9 cellular contexts compared by ENCODE assay signal in the genomic region with DNA sequence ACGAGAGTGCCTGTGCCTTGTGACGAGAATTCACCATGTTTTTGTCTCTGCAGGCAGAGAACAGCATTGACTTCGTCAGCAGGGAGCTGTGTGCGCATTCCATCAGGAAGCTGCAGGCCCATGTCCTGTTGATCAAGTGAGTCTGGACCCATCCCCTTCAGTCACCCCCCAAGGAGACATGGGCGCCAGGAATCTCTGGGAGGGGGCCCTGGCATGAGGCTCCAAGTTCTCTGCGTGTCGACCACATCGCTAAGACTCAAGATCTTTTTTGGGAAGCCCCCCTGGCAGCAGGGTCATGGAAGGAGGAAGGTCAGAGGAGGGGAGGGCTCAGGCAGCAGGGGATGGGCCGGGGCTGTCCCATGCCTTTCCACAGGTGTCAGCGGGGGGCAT. TPM values are rescaled to one million over a fixed set of nuclear protein-coding genes. Genes with fewer than 3 reads are reported as not detected.
DNase-seq lines count a peak whose midpoint lies in the region; ATAC-seq, FAIRE-seq and TF ChIP-seq lines count a peak whose summit lies in the region.
"Not testable (repeated sequence)": the region's sequence is repeated elsewhere in the genome, so short reads cannot be mapped to it uniquely, and the experiment has no call there.
"Had no signal": no experiment of that assay in that cellular context is flagged by ENCODE, and none has a peak within 500 bp of the region (broad histone marks: within the 10 kb centered on the region; RNA-seq: fewer than 3 reads in every experiment).

No MANE protein-coding gene starts in this region.

- not testable (repeated sequence) for H3K4me1 ChIP-seq in HCT116 (ENCODE audit: control insufficient read depth in 1 of 2, insufficient read depth in 2 of 2, low read length in 2 of 2); PC-9 (replicated peaks; ENCODE audit: insufficient read depth); neural progenitor cell
- H3K4me1 ChIP-seq in K562 (replicated peaks in 1 of 2; ENCODE audit: control insufficient read depth in 2 of 2, insufficient read depth in 2 of 2, low read length in 2 of 2) = peaks cover 0 to 12% of the 10 kb centered on the region in 2 experiments; a peak in 2 of 5 replicates

- not testable (repeated sequence) for TF ChIP-seq CTCF in Calu3 (IDR thresholded peaks at IDR 0.05; ENCODE audit: unreplicated experiment); HCT116 (IDR thresholded peaks at IDR 0.05 in 2 of 3, conservative IDR thresholded peaks at IDR 0.05 in 1 of 3; ENCODE audit: borderline replicate concordance in 1 of 3, insufficient read depth in 1 of 3, low read depth in 2 of 3, low read length in 2 of 3); PC-9 (conservative IDR thresholded peaks at IDR 0.05); K562 (IDR thresholded peaks at IDR 0.05 in 2 of 3, conservative IDR thresholded peaks at IDR 0.05 in 1 of 3; ENCODE audit: insufficient read depth in 2 of 3, low read depth in 1 of 3, low read length in 3 of 3); neural progenitor cell (IDR thresholded peaks at IDR 0.05)

- H3F3A ChIP-seq in PC-9 (ENCODE audit: insufficient read depth, low read depth) = peaks cover 19% of the 10 kb centered on the region; the same call in 1 of the 2 replicates
- H3F3A ChIP-seq in neural progenitor cell (ENCODE audit: low read depth) = peaks cover 23% of the 10 kb centered on the region

- TF ChIP-seq EP300 in K562 (IDR thresholded peaks at IDR 0.05; ENCODE audit: low read length) = not testable (repeated sequence)

- not testable (repeated sequence) for BruUV-seq in Calu3 (replicated peaks; lab: Mats Ljungman, UMichigan); HCT116 (replicated peaks; lab: Mats Ljungman, UMichigan); K562 (replicated peaks; lab: Mats Ljungman, UMichigan)
- TSS peak; percentile 7 for BruUV-seq in PC-9 (replicated peaks; lab: Mats Ljungman, UMichigan)

- H3K9me2 ChIP-seq in HCT116 (ENCODE audit: insufficient read depth); PC-9 (ENCODE audit: insufficient read depth): not testable (repeated sequence)

- not testable (repeated sequence) for H3K4me3 Mint-ChIP-seq in Calu3 (ENCODE audit: low read depth, unreplicated experiment); neural progenitor cell

- in situ Hi-C loops in K562 (cut with MboI) = not testable (repeated sequence)

- not testable (repeated sequence) for H3K27ac ChIP-seq in HCT116 (ENCODE audit: low read depth, low read length); PC-9; K562 (ENCODE audit: extremely low read depth, low read depth, low read length); neural progenitor cell

- not testable (repeated sequence) for H4K20me1 ChIP-seq in HCT116 (ENCODE audit: insufficient read depth); PC-9 (ENCODE audit: insufficient read depth); K562 (replicated peaks; ENCODE audit: control insufficient read depth, insufficient read depth, low read length); neural progenitor cell (ENCODE audit: low read depth)

- POLR2A ChIA-PET in HCT116 (lab: Charles Lee); PC-9 (lab: Charles Lee; ENCODE audit: unreplicated experiment); K562 (lab: Yijun Ruan, JAX): not testable (repeated sequence)

- not testable (repeated sequence) for TF ChIP-seq POLR2A in HCT116 (IDR thresholded peaks at IDR 0.05; ENCODE audit: borderline replicate concordance, extremely low read depth, insufficient read depth, insufficient read length); K562 (conservative IDR thresholded peaks at IDR 0.05)
- peak; percentile 35 for TF ChIP-seq POLR2A in erythroblast (IDR thresholded peaks at IDR 0.05; ENCODE audit: low read length)

- CTCF ChIA-PET in Calu3 (lab: Charles Lee); HCT116 (lab: Charles Lee); PC-9 (lab: Charles Lee); K562 (lab: Yijun Ruan, JAX; ENCODE audit: low intra/inter-chr PET ratio): not testable (repeated sequence)

- H3K27ac Mint-ChIP-seq in Calu3 (ENCODE audit: unreplicated experiment) (peak overlapping the region; percentile 36), neural progenitor cell (peak overlapping the region; percentile 42)

- not testable (repeated sequence) for H3K9me3 ChIP-seq in HCT116 (ENCODE audit: control insufficient read depth in 1 of 2, insufficient read depth in 1 of 2, low read depth in 1 of 2, low read length in 2 of 2); PC-9 (ENCODE audit: insufficient read depth, low read depth); K562 (replicated peaks; ENCODE audit: control insufficient read depth, insufficient read depth, low read depth, low read length); neural progenitor cell (ENCODE audit: low read depth)

- RAD21 ChIA-PET in HCT116 (lab: Charles Lee; ENCODE audit: low non-redundant PET in 1 of 2, low total read pairs in 2 of 2, uncharacterized antibody in 2 of 2, unreplicated experiment in 2 of 2) = not testable (repeated sequence)

- not testable (repeated sequence) for DNase-seq in Calu3; HCT116 (ENCODE audit: low read depth, low spot score); PC-9; K562 (ENCODE audit: extremely low read depth in 1 of 4, low spot score in 3 of 4); erythroblast (lab: John Stamatoyannopoulos, UW); neural progenitor cell (ENCODE audit: low spot score)
- peak; percentile 63 for DNase-seq in activated CD8-positive, alpha-beta memory T cell treated with anti-CD3 and anti-CD28 coated beads for 24 hours

- H3K79me2 ChIP-seq in HCT116 (ENCODE audit: insufficient read depth, low read length); PC-9 (ENCODE audit: low read depth); K562 (ENCODE audit: control insufficient read depth, insufficient read depth, low read length); neural progenitor cell (ENCODE audit: low read depth): not testable (repeated sequence)

- H2AFZ ChIP-seq in HCT116 (ENCODE audit: low read depth, low read length, poor library complexity, severe bottlenecking); PC-9; K562 (ENCODE audit: low read depth, low read length); neural progenitor cell (replicated peaks): not testable (repeated sequence)

- not testable (repeated sequence) for H3K4me2 ChIP-seq in HCT116 (ENCODE audit: low read length); PC-9; K562 (ENCODE audit: insufficient read depth, low read length); neural progenitor cell

- peaks cover 26% of the 10 kb centered on the region for H3K36me3 Mint-ChIP-seq in Calu3 (ENCODE audit: insufficient read depth, unreplicated experiment)
- not testable (repeated sequence) for H3K36me3 Mint-ChIP-seq in neural progenitor cell

- peak; percentile 10; the same call in 1 of the 2 replicates for ATAC-seq in HCT116
- ATAC-seq in K562 = not testable (repeated sequence)

- intact Hi-C loops in Calu3 (cut with micrococcal nuclease; ENCODE audit: unreplicated experiment); HCT116 (cut with micrococcal nuclease); PC-9 (cut with micrococcal nuclease; ENCODE audit: unreplicated experiment); K562 (cut with micrococcal nuclease): not testable (repeated sequence)

- FAIRE-seq in K562 (lab: Jason Lieb, UNC) = peak; percentile 19

- not testable (repeated sequence) for H3K36me3 ChIP-seq in HCT116 (ENCODE audit: control insufficient read depth in 1 of 2, insufficient read depth in 2 of 2, low read length in 2 of 2); PC-9 (ENCODE audit: low read depth); neural progenitor cell
- peaks cover 16% of the 10 kb centered on the region; the same call in 1 of the 3 replicates for H3K36me3 ChIP-seq in K562 (ENCODE audit: control insufficient read depth, insufficient read depth, low read length)

- TF ChIP-seq RAD21 in HCT116 (IDR thresholded peaks at IDR 0.05; ENCODE audit: low read depth); K562 (CRISPR knock-in tag; conservative IDR thresholded peaks at IDR 0.05 in 1 of 2, IDR thresholded peaks at IDR 0.05 in 1 of 2): not testable (repeated sequence)

- H3K9me3 Mint-ChIP-seq in Calu3 (ENCODE audit: low read depth, unreplicated experiment); neural progenitor cell: not testable (repeated sequence)

- H3K27me3 Mint-ChIP-seq in Calu3 (ENCODE audit: unreplicated experiment); neural progenitor cell (ENCODE audit: insufficient read depth, low read depth): not testable (repeated sequence)

- H3K4me3 ChIP-seq in HCT116 (replicated peaks in 1 of 2; ENCODE audit: low read depth in 1 of 2, low read length in 2 of 2); PC-9; K562; neural progenitor cell: not testable (repeated sequence)

- not testable (repeated sequence) for H3K4me1 Mint-ChIP-seq in Calu3 (ENCODE audit: low read depth, unreplicated experiment); neural progenitor cell

- WGBS in K562 (ENCODE audit: insufficient coverage, low coverage, missing lambda C conversion rate) = 100% methylated on average over 2 of the region's 10 CpGs

- H3K27me3 ChIP-seq in HCT116 (ENCODE audit: insufficient read depth, low read length); PC-9 (ENCODE audit: insufficient read depth, low read depth); K562 (ENCODE audit: control insufficient read depth in 2 of 2, insufficient read depth in 2 of 2, low read length in 2 of 2); neural progenitor cell: not testable (repeated sequence)

- not testable (repeated sequence) for H3K9me1 ChIP-seq in K562 (ENCODE audit: control insufficient read depth, insufficient read depth, low read length)

- not testable (repeated sequence) for H3K9ac ChIP-seq in HCT116 (ENCODE audit: low read length); K562 (ENCODE audit: insufficient read depth in 1 of 2, low read depth in 2 of 2, low read length in 2 of 2); neural progenitor cell

RNA-seq across cellular contexts. Expression of gene RRP7A, which starts 10.6 kb away (rescaled TPM):
- 64.7 and 71.4 TPM in 2 replicates for total RNA-seq in Calu3 (2022)
- total RNA-seq in HCT116 (2021; ENCODE audit: unreplicated experiment) = 50.8 TPM
- polyA plus RNA-seq in HCT116 (2012) = 18.5 and 22.4 TPM in 2 replicates
- total RNA-seq in PC-9 (2021) = 52.7 and 56.6 TPM in 2 replicates
- 17.1 and 44.0 TPM in 2 replicates for total RNA-seq in K562 (2011; cell fraction: chromatin; rRNA removed; ENCODE audit: low replicate concordance)
- total RNA-seq in K562 (2011; cell fraction: nucleolus; rRNA removed) = 34.3 and 41.7 TPM in 2 replicates
- total RNA-seq in K562 (2011; cell fraction: nucleoplasm; rRNA removed) = 23.6 and 25.4 TPM in 2 replicates
- total RNA-seq in K562 (2014; rRNA removed) = 42.3 and 48.9 TPM in 2 replicates
- total RNA-seq in K562 (2014; rRNA removed; fragmentation: Illumina TruSeq; extraction: Trizol) = 29.7 and 34.6 TPM in 2 replicates
- 39.7 and 40.3 TPM in 2 replicates for total RNA-seq in K562 (2015; rRNA removed; fragmentation: Illumina TruSeq; extraction: Trizol)
- total RNA-seq in K562 (2021) = 74.1 and 82.6 TPM in 2 replicates
- polyA plus RNA-seq in K562 (2011; rRNA removed) = 28.3 and 39.3 TPM in 2 replicates
- 23.0 and 37.5 TPM in 2 replicates for polyA plus RNA-seq in K562 (2011; cell fraction: cytosol; rRNA removed)
- 14.2 and 22.3 TPM in 2 replicates for polyA plus RNA-seq in K562 (2011; cell fraction: nucleus; rRNA removed)
- polyA plus RNA-seq in K562 (2012) = 23.0 and 42.9 TPM in 2 replicates
- polyA plus RNA-seq in K562 (2014; fragmentation: Illumina TruSeq; extraction: Trizol) = 51.9 and 69.1 TPM in 2 replicates
- 10 to 100 TPM in 1 of 2 experiments, 1 to 10 TPM in 1; 3.4 to 12.9 TPM for polyA plus RNA-seq in K562 (2014; fragmentation: Nextera tagmentation; extraction: Ambion mirVana)
- 45.8 and 47.0 TPM in 2 replicates for polyA plus RNA-seq in K562 (2014; rRNA removed)
- 13.4 and 13.8 TPM in 2 replicates for polyA minus RNA-seq in K562 (2011; rRNA and poly(A)+ RNA removed)
- polyA minus RNA-seq in K562 (2011; cell fraction: cytosol; rRNA and poly(A)+ RNA removed) = 8.6 and 16.2 TPM in 2 replicates
- polyA minus RNA-seq in K562 (2011; cell fraction: nucleus; rRNA and poly(A)+ RNA removed) = 12.3 and 13.2 TPM in 2 replicates
- 15.2 and 31.9 TPM in 2 replicates for total RNA-seq in neural progenitor cell (ENCODE audit: low replicate concordance)

RNA-seq across cellular contexts. Expression of gene SERHL2, which starts 44.8 kb away (rescaled TPM):
- total RNA-seq in Calu3 (2022) = 0.45 and 0.76 TPM in 2 replicates
- total RNA-seq in HCT116 (2021; ENCODE audit: unreplicated experiment) = not detected
- 0.54 and 0.91 TPM in 2 replicates for polyA plus RNA-seq in HCT116 (2012)
- 1.9 and 2.4 TPM in 2 replicates for total RNA-seq in PC-9 (2021)
- 26.6 and 59.0 TPM in 2 replicates for total RNA-seq in K562 (2011; cell fraction: chromatin; rRNA removed; ENCODE audit: low replicate concordance)
- total RNA-seq in K562 (2011; cell fraction: nucleolus; rRNA removed) = 39.4 and 42.1 TPM in 2 replicates
- 33.8 and 38.9 TPM in 2 replicates for total RNA-seq in K562 (2011; cell fraction: nucleoplasm; rRNA removed)
- total RNA-seq in K562 (2014; rRNA removed) = 25.2 and 29.1 TPM in 2 replicates
- 20.1 and 22.6 TPM in 2 replicates for total RNA-seq in K562 (2014; rRNA removed; fragmentation: Illumina TruSeq; extraction: Trizol)
- 19.3 and 22.6 TPM in 2 replicates for total RNA-seq in K562 (2015; rRNA removed; fragmentation: Illumina TruSeq; extraction: Trizol)
- total RNA-seq in K562 (2021) = 19.9 and 21.9 TPM in 2 replicates
- polyA plus RNA-seq in K562 (2011; rRNA removed) = 51.9 and 62.6 TPM in 2 replicates
- polyA plus RNA-seq in K562 (2011; cell fraction: cytosol; rRNA removed) = 35.5 and 56.3 TPM in 2 replicates
- polyA plus RNA-seq in K562 (2011; cell fraction: nucleus; rRNA removed) = 74.9 and 83.4 TPM in 2 replicates
- 13.3 and 21.9 TPM in 2 replicates for polyA plus RNA-seq in K562 (2012)
- 32.2 and 35.0 TPM in 2 replicates for polyA plus RNA-seq in K562 (2014; fragmentation: Illumina TruSeq; extraction: Trizol)
- 10 to 100 TPM; 24.6 to 28.3 TPM for polyA plus RNA-seq in K562 (2014; fragmentation: Nextera tagmentation; extraction: Ambion mirVana)
- polyA plus RNA-seq in K562 (2014; rRNA removed) = 33.6 and 33.8 TPM in 2 replicates
- polyA minus RNA-seq in K562 (2011; rRNA and poly(A)+ RNA removed) = 17.8 and 23.1 TPM in 2 replicates
- 7.9 and 15.3 TPM in 2 replicates for polyA minus RNA-seq in K562 (2011; cell fraction: cytosol; rRNA and poly(A)+ RNA removed)
- polyA minus RNA-seq in K562 (2011; cell fraction: nucleus; rRNA and poly(A)+ RNA removed) = 15.2 and 19.3 TPM in 2 replicates
- total RNA-seq in neural progenitor cell (ENCODE audit: low replicate concordance) = 0.99 TPM in 1 of 2 replicates, not detected in the other
- total RNA-seq: A172, HT-29 had no signal
